ENCODE assay signal across 1 cellular context in genomic region chr9:115204827-115205506, GRCh38.
TF ChIP-seq lines count a peak whose summit lies in the region.

No MANE protein-coding gene starts in this region.

TF ChIP-seq in GM12878, 131 proteins besides CTCF, POLR2A, EP300 and RAD21 (continued from another document):
- TF ChIP-seq ZNF592 (IDR thresholded peaks at IDR 0.05): no peak
- no peak for TF ChIP-seq MLLT1 (IDR thresholded peaks at IDR 0.05)
- TF ChIP-seq ATF7 (IDR thresholded peaks at IDR 0.05; ENCODE audit: low read depth): peak; percentile 23; the same call in 1 of the 2 replicates
- TF ChIP-seq RUNX3 (IDR thresholded peaks at IDR 0.05; ENCODE audit: low read length): peak; percentile 60; the same call in 1 of the 2 replicates
- no peak for TF ChIP-seq MYC (IDR thresholded peaks at IDR 0.05; ENCODE audit: insufficient read depth, insufficient read length, insufficient replicate concordance, low read length, severe bottlenecking)
- TF ChIP-seq SRF (IDR thresholded peaks at IDR 0.05; ENCODE audit: low read depth in 2 of 2, low read length in 2 of 2): peak in 1 of 2 experiments; percentile 95; a peak in 2 of 4 replicates
- peak; percentile 34; the same call in 1 of the 2 replicates for TF ChIP-seq IKZF1 (conservative IDR thresholded peaks at IDR 0.05)
- TF ChIP-seq SMAD1 (IDR thresholded peaks at IDR 0.05; ENCODE audit: low read depth, partially characterized antibody): no peak
- 0 out of 2 replicates have a peak, but pooled peaks have one; percentile 53 for TF ChIP-seq FOXM1 (IDR thresholded peaks at IDR 0.05; ENCODE audit: low read depth, low read length)
- no peak for TF ChIP-seq MTA3 (IDR thresholded peaks at IDR 0.05; ENCODE audit: borderline replicate concordance, low read length)
- TF ChIP-seq NKRF (conservative IDR thresholded peaks at IDR 0.05): no peak
- no peak for TF ChIP-seq ESRRA (IDR thresholded peaks at IDR 0.05; ENCODE audit: low read length)
- TF ChIP-seq KLF5 (IDR thresholded peaks at IDR 0.05; ENCODE audit: partially characterized antibody): no peak
- no peak for TF ChIP-seq RCOR1 (conservative IDR thresholded peaks at IDR 0.05; ENCODE audit: low read depth, low read length)
- no peak for TF ChIP-seq POLR2AphosphoS5 (IDR thresholded peaks at IDR 0.05; ENCODE audit: low read length)
- TF ChIP-seq SUPT20H (IDR thresholded peaks at IDR 0.05; ENCODE audit: borderline replicate concordance, control insufficient read depth, low read depth, low read length): no peak
- peak; percentile 43; the same call in 1 of the 3 replicates for TF ChIP-seq POU2F2 (IDR thresholded peaks at IDR 0.05; ENCODE audit: borderline replicate concordance, low read depth, low read length)
- TF ChIP-seq PAX5 (IDR thresholded peaks at IDR 0.05; ENCODE audit: borderline replicate concordance, low read depth, low read length): peak; percentile 34; the same call in 1 of the 2 replicates
- TF ChIP-seq, protein P1, sequence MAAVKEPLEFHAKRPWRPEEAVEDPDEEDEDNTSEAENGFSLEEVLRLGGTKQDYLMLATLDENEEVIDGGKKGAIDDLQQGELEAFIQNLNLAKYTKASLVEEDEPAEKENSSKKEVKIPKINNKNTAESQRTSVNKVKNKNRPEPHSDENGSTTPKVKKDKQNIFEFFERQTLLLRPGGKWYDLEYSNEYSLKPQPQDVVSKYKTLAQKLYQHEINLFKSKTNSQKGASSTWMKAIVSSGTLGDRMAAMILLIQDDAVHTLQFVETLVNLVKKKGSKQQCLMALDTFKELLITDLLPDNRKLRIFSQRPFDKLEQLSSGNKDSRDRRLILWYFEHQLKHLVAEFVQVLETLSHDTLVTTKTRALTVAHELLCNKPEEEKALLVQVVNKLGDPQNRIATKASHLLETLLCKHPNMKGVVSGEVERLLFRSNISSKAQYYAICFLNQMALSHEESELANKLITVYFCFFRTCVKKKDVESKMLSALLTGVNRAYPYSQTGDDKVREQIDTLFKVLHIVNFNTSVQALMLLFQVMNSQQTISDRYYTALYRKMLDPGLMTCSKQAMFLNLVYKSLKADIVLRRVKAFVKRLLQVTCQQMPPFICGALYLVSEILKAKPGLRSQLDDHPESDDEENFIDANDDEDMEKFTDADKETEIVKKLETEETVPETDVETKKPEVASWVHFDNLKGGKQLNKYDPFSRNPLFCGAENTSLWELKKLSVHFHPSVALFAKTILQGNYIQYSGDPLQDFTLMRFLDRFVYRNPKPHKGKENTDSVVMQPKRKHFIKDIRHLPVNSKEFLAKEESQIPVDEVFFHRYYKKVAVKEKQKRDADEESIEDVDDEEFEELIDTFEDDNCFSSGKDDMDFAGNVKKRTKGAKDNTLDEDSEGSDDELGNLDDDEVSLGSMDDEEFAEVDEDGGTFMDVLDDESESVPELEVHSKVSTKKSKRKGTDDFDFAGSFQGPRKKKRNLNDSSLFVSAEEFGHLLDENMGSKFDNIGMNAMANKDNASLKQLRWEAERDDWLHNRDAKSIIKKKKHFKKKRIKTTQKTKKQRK (IDR thresholded peaks at IDR 0.05; ENCODE audit: low read depth, low read length): no peak
- TF ChIP-seq HCFC1 (IDR thresholded peaks at IDR 0.05; ENCODE audit: low read length): no peak
- TF ChIP-seq CBX5 (IDR thresholded peaks at IDR 0.05; ENCODE audit: low read depth): no peak
- TF ChIP-seq NFIC (IDR thresholded peaks at IDR 0.05; ENCODE audit: low read depth, low read length): peak; percentile 68
